ENCODE assay signal across 22 cellular contexts in genomic region chr12:104716183-104716571, GRCh38.
"Had no signal": no experiment of that assay in that cellular context is flagged by ENCODE, and none has a peak within 500 bp of the region (broad histone marks: within the 10 kb centered on the region; RNA-seq: fewer than 3 reads in every experiment).

No MANE protein-coding gene starts in this region.

- H3K27me3 Mint-ChIP-seq: activated naive CD4-positive, alpha-beta T cell treated with anti-CD3 and anti-CD28 coated beads, Interleukin-2, amount 50 U/mL, for 24 hours had no signal

- H3K4me1 ChIP-seq: body of pancreas, prostate gland had no signal

- H3K27me3 ChIP-seq: body of pancreas, cardiac muscle cell, heart right ventricle, right atrium auricular region, stomach, suprapubic skin, tibial nerve had no signal

- H3K9me3 ChIP-seq: body of pancreas, heart right ventricle, prostate gland, right atrium auricular region, stomach, suprapubic skin, tibial nerve had no signal

- H3K9me3 Mint-ChIP-seq: activated naive CD4-positive, alpha-beta T cell treated with anti-CD3 and anti-CD28 coated beads, Interleukin-2, amount 50 U/mL, for 24 hours; activated T-helper 1 cell treated with anti-CD3 and anti-CD28 coated beads, Interleukin-12 subunit alpha, Interleukin-12 subunit beta, Interleukin-2, Interleukin-4 antibody, amounts not matched to agents 30 ng/mL and 10 ng/mL and 1 ng/mL, durations not matched to agents 14 hours and 24 hours and 36 hours had no signal

- ATAC-seq: activated CD8-positive, alpha-beta T cell treated with anti-CD3 and anti-CD28 coated beads, Interleukin-2, amount 10 ng/mL, durations not matched to agents 7 days and 5 days; body of pancreas; left colon had no signal

- H3K27ac Mint-ChIP-seq: activated naive CD4-positive, alpha-beta T cell treated with anti-CD3 and anti-CD28 coated beads, Interleukin-2, amount 50 U/mL, for 24 hours; activated T-helper 1 cell treated with anti-CD3 and anti-CD28 coated beads, Interleukin-12 subunit alpha, Interleukin-12 subunit beta, Interleukin-2, Interleukin-4 antibody, amounts not matched to agents 30 ng/mL and 10 ng/mL and 1 ng/mL, durations not matched to agents 14 hours and 24 hours and 36 hours had no signal

- FAIRE-seq: endometrium, keratinocyte, TTC549, urothelium cell line had no signal

- H3K4me3 ChIP-seq: body of pancreas, cardiac muscle cell, heart right ventricle, prostate gland, right atrium auricular region, stomach, suprapubic skin, tibial nerve had no signal

- H3K36me3 ChIP-seq: cardiac muscle cell, heart right ventricle, prostate gland, right atrium auricular region, stomach, suprapubic skin, tibial nerve, WERI-Rb-1 had no signal

- H3K27ac ChIP-seq: body of pancreas, cardiac muscle cell, heart right ventricle, prostate gland, right atrium auricular region, stomach, suprapubic skin, tibial nerve, WERI-Rb-1 had no signal

- H3K4me3 Mint-ChIP-seq: activated CD8-positive, alpha-beta T cell treated with anti-CD3 and anti-CD28 coated beads, Interleukin-2, amount 10 ng/mL, durations not matched to agents 7 days and 5 days; activated naive CD4-positive, alpha-beta T cell treated with anti-CD3 and anti-CD28 coated beads, Interleukin-2, amount 50 U/mL, for 24 hours; activated T-helper 1 cell treated with anti-CD3 and anti-CD28 coated beads, Interleukin-12 subunit alpha, Interleukin-12 subunit beta, Interleukin-2, Interleukin-4 antibody, amounts not matched to agents 30 ng/mL and 10 ng/mL and 1 ng/mL, durations not matched to agents 14 hours and 24 hours and 36 hours had no signal

- DNase-seq: activated CD4-positive, alpha-beta T cell treated with anti-CD3 and anti-CD28 coated beads, Interleukin-2, amount 50 U/mL, for 1 hour; activated CD4-positive, CD25-positive, alpha-beta regulatory T cell treated with anti-CD3 and anti-CD28 coated beads, Interleukin-2, amount 50 U/mL, for 72 hours; activated CD8-positive, alpha-beta T cell treated with anti-CD3 and anti-CD28 coated beads, Interleukin-2, amount 10 ng/mL, durations not matched to agents 7 days and 5 days; activated gamma-delta T cell treated with Interleukin-2 at 50 U/mL for 16 hours; body of pancreas; heart right ventricle; left colon; mesenchymal stem cell; stimulated activated CD4-positive, alpha-beta T cell treated with anti-CD3 and anti-CD28 coated beads, Interleukin-4, amount 100 ng/mL, for 24 hours; stomach had no signal

- H3K36me3 Mint-ChIP-seq: activated naive CD4-positive, alpha-beta T cell treated with anti-CD3 and anti-CD28 coated beads, Interleukin-2, amount 50 U/mL, for 24 hours had no signal
